Comparison of ENCODE assay signal across 25 cellular contexts in the genomic region with DNA sequence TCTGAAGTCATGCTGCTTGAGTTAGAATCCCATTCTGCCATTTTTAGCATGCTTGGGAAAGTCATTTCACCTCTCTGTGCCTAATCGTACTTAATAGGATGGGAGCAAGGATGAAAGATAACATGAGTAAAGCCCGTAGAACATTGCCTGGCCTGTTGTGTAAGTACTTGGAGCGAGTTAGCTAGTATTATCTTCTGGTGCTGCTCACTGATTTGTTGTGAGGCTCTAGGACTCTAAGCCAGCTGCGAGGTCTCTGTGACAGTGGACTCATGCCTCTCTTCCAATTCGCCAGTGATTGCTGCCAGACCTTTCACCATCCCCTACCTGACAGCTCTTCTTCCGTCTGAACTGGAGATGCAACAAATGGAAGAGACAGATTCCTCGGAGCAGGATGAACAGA.
"Had no signal": no experiment of that assay in that cellular context is flagged by ENCODE, and none has a peak within 500 bp of the region (broad histone marks: within the 10 kb centered on the region; RNA-seq: fewer than 3 reads in every experiment).

No MANE protein-coding gene starts in this region.

- H3K27me3 ChIP-seq: colonic mucosa, gastroesophageal sphincter, left lung, ovary, right lobe of liver, testis, tibial artery, upper lobe of left lung, uterus had no signal

- H3K36me3 ChIP-seq: colonic mucosa, ovary, uterus had no signal

- H3K4me3 ChIP-seq: colonic mucosa, gastroesophageal sphincter, left lung, lower lobe of right lung, ovary, psoas muscle, right lobe of liver, testis, tibial artery, upper lobe of left lung, uterus had no signal

- H3K4me1 ChIP-seq: colonic mucosa, gastroesophageal sphincter, left lung, lower lobe of right lung, psoas muscle, right lobe of liver, tibial artery, upper lobe of left lung, uterus had no signal

- H3K9me3 ChIP-seq: colonic mucosa, gastroesophageal sphincter, left lung, lower lobe of right lung, ovary, psoas muscle, right lobe of liver, testis, tibial artery, upper lobe of left lung, uterus had no signal

- ATAC-seq: esophagus mucosa, gastroesophageal sphincter, left lung, lower lobe of right lung, psoas muscle, right lobe of liver had no signal

- DNase-seq: colonic mucosa; effector CD8-positive, alpha-beta T cell; endodermal cell; foreskin fibroblast; kidney; left lung; lower lobe of right lung; natural killer cell; occipital lobe; ovary; psoas muscle; right lobe of liver; small intestine; stimulated activated CD4-positive, alpha-beta T cell treated with anti-CD3 and anti-CD28 coated beads, Interleukin-15, amount 100 ng/mL, for 24 hours; stimulated activated CD4-positive, alpha-beta T cell treated with anti-CD3 and anti-CD28 coated beads, Interleukin-4, amount 100 ng/mL, for 1 hour; stimulated activated CD8-positive, alpha-beta memory T cell treated with anti-CD3 and anti-CD28 coated beads, Interleukin-4, amount 100 ng/mL, for 48 hours; stimulated activated naive CD4-positive, alpha-beta T cell treated with Interleukin-2 at 50 U/mL for 16 hours; substantia nigra; testis; tibial artery; upper lobe of left lung; uterus had no signal

- H3K27ac ChIP-seq: colonic mucosa, epithelial cell of prostate, gastroesophageal sphincter, left lung, lower lobe of right lung, ovary, psoas muscle, right lobe of liver, testis, tibial artery, upper lobe of left lung, uterus had no signal
